8 cellular contexts compared by ENCODE assay signal in the genomic region with DNA sequence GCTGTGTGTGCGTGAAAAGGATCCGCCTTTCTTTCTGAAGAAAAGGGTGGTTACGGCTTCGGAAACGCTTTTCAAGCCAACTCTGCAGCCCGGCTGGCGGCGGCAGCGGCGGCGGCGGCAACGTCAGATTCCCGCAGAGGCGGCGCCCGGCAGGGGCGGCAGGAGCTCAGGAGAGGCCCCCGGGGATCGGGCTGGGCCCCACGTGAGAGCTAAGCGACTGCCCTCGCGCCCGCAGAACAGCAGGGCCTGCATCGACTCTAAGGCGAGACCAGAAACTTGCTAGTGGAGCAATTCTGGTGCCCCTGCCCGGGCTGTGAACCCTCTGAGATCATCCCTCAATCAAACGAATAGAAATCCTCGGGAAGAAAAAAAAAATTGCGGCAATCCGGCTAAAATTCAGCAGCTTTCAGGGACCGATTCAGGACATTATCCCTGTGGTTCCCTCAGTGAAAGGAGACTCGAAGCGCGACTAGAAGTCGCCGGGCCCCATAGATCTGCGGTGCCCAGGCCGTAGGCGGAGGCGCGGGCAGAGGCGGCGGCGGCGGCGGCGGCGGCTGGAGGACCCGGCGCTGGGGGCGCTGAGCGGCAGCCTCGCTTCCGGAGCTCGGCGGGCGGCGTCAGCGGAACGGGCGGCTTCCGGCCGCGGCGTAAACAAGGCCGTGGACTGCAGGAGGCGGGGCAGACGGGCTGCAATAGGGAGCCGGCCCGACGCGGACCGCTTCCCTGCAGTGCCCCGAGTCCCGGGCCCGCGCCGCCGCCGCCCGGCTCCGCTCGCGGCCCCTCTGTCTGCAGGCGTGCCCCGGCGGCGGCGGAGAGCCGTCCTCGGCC. TPM values are rescaled to one million over a fixed set of nuclear protein-coding genes. Genes with fewer than 3 reads are reported as not detected.
A peak's percentile ranks its signal among the peaks of the same experiment; 100 is the strongest.
DNase-seq lines count a peak whose midpoint lies in the region; ATAC-seq and TF ChIP-seq lines count a peak whose summit lies in the region.

A gene with protein sequence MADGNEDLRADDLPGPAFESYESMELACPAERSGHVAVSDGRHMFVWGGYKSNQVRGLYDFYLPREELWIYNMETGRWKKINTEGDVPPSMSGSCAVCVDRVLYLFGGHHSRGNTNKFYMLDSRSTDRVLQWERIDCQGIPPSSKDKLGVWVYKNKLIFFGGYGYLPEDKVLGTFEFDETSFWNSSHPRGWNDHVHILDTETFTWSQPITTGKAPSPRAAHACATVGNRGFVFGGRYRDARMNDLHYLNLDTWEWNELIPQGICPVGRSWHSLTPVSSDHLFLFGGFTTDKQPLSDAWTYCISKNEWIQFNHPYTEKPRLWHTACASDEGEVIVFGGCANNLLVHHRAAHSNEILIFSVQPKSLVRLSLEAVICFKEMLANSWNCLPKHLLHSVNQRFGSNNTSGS (plus strand): TSS at position 681 of the 828 bp plus-strand sequence. CDS start 316 bp downstream, outside the sequence.

- H3K27ac ChIP-seq in HUES64 (ENCODE audit: low read depth, low read length) (peak within 1 kb of the TSS; percentile 91), OCI-LY1 (ENCODE audit: low read depth, low read length, poor library complexity, severe bottlenecking) (peak within 1 kb of the TSS; percentile 87)

- intact Hi-C loops in mucosa of descending colon (cut with DNase I, micrococcal nuclease) = loop anchor here (5.0 to 10.0 kb wide), 2 partner anchors 133 to 135 kb away; a partner anchor contains a TSS

- H3K9ac ChIP-seq in HUES64 (ENCODE audit: low read depth, low read length) = peak within 1 kb of the TSS; percentile 99
- H3K9ac ChIP-seq in OCI-LY1 (ENCODE audit: low read length) = peak within 1 kb of the TSS; percentile 98

- H3F3A ChIP-seq in OCI-LY1 (ENCODE audit: insufficient read depth, low read length) = no peaks in the 10 kb centered on the region

- H3K27me3 ChIP-seq in HUES64 (ENCODE audit: insufficient read depth, low read length) (no peaks in the 10 kb centered on the region), OCI-LY1 (ENCODE audit: insufficient read depth, low read length) (no peaks in the 10 kb centered on the region)

- H3K9me2 ChIP-seq in OCI-LY1 (ENCODE audit: low read depth, low read length) = no peaks in the 10 kb centered on the region

- no peaks in the 10 kb centered on the region for H4K20me1 ChIP-seq in OCI-LY1 (ENCODE audit: insufficient read depth, low read length)

- H3K4me2 ChIP-seq in OCI-LY1 (ENCODE audit: low read length) = peak within 1 kb of the TSS; percentile 96

- peaks cover 16% of the 10 kb centered on the region; the same call in 1 of the 2 replicates for H3K79me2 ChIP-seq in OCI-LY1 (ENCODE audit: insufficient read depth, low read length)

- peak; percentile 31 for TF ChIP-seq CTCF in OCI-LY1 (IDR thresholded peaks at IDR 0.05; ENCODE audit: low read length)
- no peak for TF ChIP-seq CTCF in mucosa of descending colon (IDR thresholded peaks at IDR 0.05)

- H3K4me1 ChIP-seq in HUES64 (ENCODE audit: insufficient read depth, low read length) (peaks cover 8% of the 10 kb centered on the region; the same call in 1 of the 2 replicates), OCI-LY1 (ENCODE audit: insufficient read depth, low read length, severe bottlenecking) (peaks cover 36% of the 10 kb centered on the region), mucosa of descending colon (ENCODE audit: low read depth) (peaks cover 14% of the 10 kb centered on the region)

- peak within 1 kb of the TSS; percentile 98 for H3K4me3 ChIP-seq in HUES64 (ENCODE audit: low read length)
- H3K4me3 ChIP-seq in OCI-LY1 (ENCODE audit: low read depth, low read length, poor library complexity, severe bottlenecking) = peak within 1 kb of the TSS; percentile 92
- H3K4me3 ChIP-seq in mucosa of descending colon = peak within 1 kb of the TSS; percentile 95

- H3K36me3 ChIP-seq in HUES64 (ENCODE audit: insufficient read depth, low read length) = peaks cover 11% of the 10 kb centered on the region; the same call in 1 of the 2 replicates
- H3K36me3 ChIP-seq in OCI-LY1 (ENCODE audit: insufficient read depth, low read length) = peaks cover 8% of the 10 kb centered on the region; the same call in 1 of the 2 replicates
- H3K36me3 ChIP-seq in mucosa of descending colon (ENCODE audit: low read depth) = no peaks in the 10 kb centered on the region

- under 1% methylated on average over 93 of the region's 93 CpGs for WGBS in HUES64

- H3K9me3 ChIP-seq in HUES64 (ENCODE audit: insufficient read depth, low read depth, low read length) (no peaks in the 10 kb centered on the region), OCI-LY1 (ENCODE audit: low read length) (no peaks in the 10 kb centered on the region), mucosa of descending colon (no peaks in the 10 kb centered on the region)

- peak within 1 kb of the TSS; percentile 92 for H2AFZ ChIP-seq in OCI-LY1 (ENCODE audit: low read length)

- DNase-seq in DMS114 treated with DMSO at 0.1 percent for 48 hours (lab: John Stamatoyannopoulos, UW; ENCODE audit: unreplicated experiment) (peak; percentile 50), epidermal melanocyte (ENCODE audit: insufficient read length, low spot score) (peak; percentile 49), mucosa of descending colon (peak; percentile 89 to 95 (median 94))
- DNase-seq in activated CD8-positive, alpha-beta memory T cell treated with anti-CD3 and anti-CD28 coated beads, Interleukin-2, amount 50 U/mL, for 48 hours = peak; percentile 94
- peak; percentile 58 to 77 for DNase-seq in stimulated activated CD8-positive, alpha-beta memory T cell treated with anti-CD3 and anti-CD28 coated beads, Interleukin-4, amount 100 ng/mL, for 1 hour (ENCODE audit: low read depth in 2 of 2, low spot score in 1 of 2)

- ATAC-seq in GM21515 (IDR thresholded peaks at IDR 0.05; ENCODE audit: unreplicated experiment) (peak; percentile 97), mucosa of descending colon (peak; percentile 89)

RNA-seq across cellular contexts. Expression of the gene that starts here (rescaled TPM):
- polyA plus RNA-seq in HUES64 (2013, experiment 1 of 2) = 48.2 TPM
- polyA plus RNA-seq in HUES64 (2013, experiment 2 of 2) = 50.8 TPM
- total RNA-seq in mucosa of descending colon = 10 to 100 TPM; 65.2 to 83.0 (median 75.0) TPM

Comparison
In these comparisons a context has a peak if more than half of its experiments do, and no peak if none do; other contexts are left out.
1. Peak in every context shown above with its lines: DNase-seq, ATAC-seq, H3K4me3 ChIP-seq and H3K27ac ChIP-seq.